Comparison of ENCODE assay signal across 11 cellular contexts in the genomic region with DNA sequence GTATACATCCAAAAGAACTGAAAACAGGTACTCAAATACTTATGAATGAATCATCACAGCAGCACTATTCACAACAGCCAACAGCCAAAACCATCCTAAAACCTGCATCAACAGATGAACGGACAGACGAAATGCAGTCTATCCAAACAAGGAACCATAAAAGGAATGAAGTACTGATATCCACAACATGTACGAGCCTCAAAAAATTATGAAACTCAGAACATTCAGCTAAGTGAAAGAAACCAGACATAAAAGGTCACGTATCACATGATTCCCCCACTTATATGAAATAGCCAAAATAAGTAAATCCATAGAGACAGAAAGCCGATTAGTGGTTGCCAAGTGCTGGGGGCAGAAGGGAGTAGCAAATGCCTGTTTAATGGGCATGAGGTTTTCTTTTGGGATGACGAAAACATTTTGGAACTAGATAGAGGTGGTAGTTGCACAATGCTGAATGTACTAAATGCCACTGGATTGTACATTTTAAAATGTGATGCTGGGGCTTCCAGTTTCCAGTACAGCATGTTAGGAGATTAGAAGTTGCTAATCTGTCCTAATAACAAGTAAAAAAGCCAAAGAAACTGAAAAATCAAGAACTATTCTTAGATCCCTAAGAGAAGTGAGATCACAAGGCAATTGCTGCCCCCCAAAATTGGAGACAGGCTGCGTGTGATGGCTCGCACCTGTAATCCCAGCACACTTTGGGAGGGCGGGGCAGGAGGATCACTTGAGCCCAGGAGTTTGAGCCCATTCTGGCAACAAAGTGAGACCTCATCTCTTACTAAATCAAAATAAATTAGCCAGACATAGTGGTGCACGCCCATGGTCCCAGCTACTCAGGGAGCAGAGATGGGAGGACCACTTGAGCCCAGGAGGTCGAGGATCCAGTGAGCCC. TPM values are rescaled to one million over a fixed set of nuclear protein-coding genes. Genes with fewer than 3 reads are reported as not detected.
DNase-seq lines count a peak whose midpoint lies in the region; ATAC-seq and TF ChIP-seq lines count a peak whose summit lies in the region.
"Had no signal": no experiment of that assay in that cellular context is flagged by ENCODE, and none has a peak within 500 bp of the region (broad histone marks: within the 10 kb centered on the region; RNA-seq: fewer than 3 reads in every experiment).

No MANE protein-coding gene starts in this region.

- peaks cover 98% of the 10 kb centered on the region for H3K79me2 ChIP-seq in Karpas-422 (ENCODE audit: low read length)

- H3K9me2 ChIP-seq in Karpas-422 (replicated peaks; ENCODE audit: insufficient read depth, low read length), result no peaks in the 10 kb centered on the region

- H3K36me3 ChIP-seq in Karpas-422 (ENCODE audit: insufficient read depth, low read length), result no peaks in the 10 kb centered on the region
- H3K36me3 ChIP-seq: upper lobe of left lung had no signal

- no peaks in the 10 kb centered on the region for H3K27me3 ChIP-seq in Karpas-422 (ENCODE audit: low read length)
- H3K27me3 ChIP-seq: upper lobe of left lung had no signal

- peaks cover 13% of the 10 kb centered on the region for H3K4me1 ChIP-seq in Karpas-422 (ENCODE audit: low read length)

- peak; percentile 52 for DNase-seq in AG08395 (ENCODE audit: low spot score)
- peak; percentile 47 for DNase-seq in HCEC 1CT
- DNase-seq in cardiac fibroblast (ENCODE audit: low read depth in 2 of 2), result peak; percentile 50 to 97
- DNase-seq in mesenteric fat pad (ENCODE audit: low spot score), result peak; percentile 33
- no peak for DNase-seq in Karpas-422
- no peak for DNase-seq in GM20000 (ENCODE audit: low spot score)
- DNase-seq: DND-41, NCI-H1930, upper lobe of left lung had no signal

- no peak overlapping the region for H2AFZ ChIP-seq in Karpas-422 (ENCODE audit: low read length)

- ATAC-seq in GM21390 (IDR thresholded peaks at IDR 0.05; ENCODE audit: unreplicated experiment) (no peak), GM21367 (IDR thresholded peaks at IDR 0.05; ENCODE audit: unreplicated experiment) (no peak)

- H3K27ac ChIP-seq in Karpas-422 (ENCODE audit: low read length), result no peak overlapping the region

- peak overlapping the region in 1 of 2 donors; percentile 13 for H3K4me3 ChIP-seq in cardiac fibroblast (replicated peaks in 1 of 2; ENCODE audit: low read depth in 2 of 2, low read length in 2 of 2)
- H3K4me3 ChIP-seq in Karpas-422 (ENCODE audit: low read length), result no peak overlapping the region
- H3K4me3 ChIP-seq: upper lobe of left lung had no signal

- H4K20me1 ChIP-seq in Karpas-422 (ENCODE audit: insufficient read depth, low read depth, low read length), result peaks cover 28% of the 10 kb centered on the region

- no peaks in the 10 kb centered on the region for H3K9me3 ChIP-seq in Karpas-422 (ENCODE audit: low read length)
- H3K9me3 ChIP-seq: upper lobe of left lung had no signal

- no peak for TF ChIP-seq CTCF in cardiac fibroblast (IDR thresholded peaks at IDR 0.05; ENCODE audit: low read depth, low read length)
- no peak for TF ChIP-seq CTCF in GM20000 (IDR thresholded peaks at IDR 0.05; ENCODE audit: extremely low read depth, missing control alignments)

- no peak overlapping the region for H3K9ac ChIP-seq in Karpas-422 (ENCODE audit: low read length)

- H3K4me2 ChIP-seq in Karpas-422 (ENCODE audit: low read depth, low read length, poor library complexity, severe bottlenecking), result no peak overlapping the region

RNA-seq across cellular contexts. Expression of gene CLSTN1, which starts 25.3 kb away (rescaled TPM):
- total RNA-seq in mesenteric fat pad, result 43.6 TPM
- total RNA-seq in Karpas-422 (2014; rRNA removed; shearing (Covaris generic); ENCODE audit: low replicate concordance), result 52.0 and 77.7 TPM in 2 replicates

Comparison
In these comparisons a context has a peak if more than half of its experiments do, and no peak if none do; other contexts are left out.
1. DNase-seq: peak in AG08395 (single experiment), HCEC 1CT (single experiment), cardiac fibroblast (2 of 2) and mesenteric fat pad (single experiment); none in Karpas-422 (single experiment) and GM20000 (single experiment).